1 cellular context compared by ENCODE assay signal in the genomic region with DNA sequence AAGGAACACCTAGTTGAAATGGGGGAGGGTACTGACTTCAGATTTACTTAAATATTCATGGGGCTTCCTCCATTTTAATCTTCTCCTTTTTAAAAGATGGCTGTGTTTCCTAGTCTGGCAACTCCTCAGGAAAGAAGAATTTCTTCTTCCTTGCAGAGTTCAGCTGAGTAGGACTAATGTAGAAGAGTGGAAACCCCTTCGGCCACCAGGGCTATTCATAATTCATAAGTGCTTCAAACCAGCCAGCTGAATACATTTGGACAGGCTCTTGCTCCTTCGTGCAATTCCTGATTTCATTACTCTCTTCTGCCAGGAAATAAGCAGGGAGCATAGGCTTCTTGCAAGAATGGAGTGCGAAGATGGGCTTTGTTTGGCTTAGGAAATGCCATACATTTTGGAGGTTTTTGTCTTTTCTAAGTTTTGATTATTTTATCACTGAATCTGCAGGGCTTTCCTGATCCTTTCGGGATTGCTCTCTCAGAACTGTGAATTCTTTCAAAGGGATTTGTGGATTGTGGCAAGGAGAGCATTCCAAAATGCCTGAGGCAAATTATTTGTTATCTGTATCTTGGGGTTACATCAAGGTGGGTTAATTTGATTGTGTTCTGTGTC.
TF ChIP-seq lines count a peak whose summit lies in the region.

No MANE protein-coding gene starts in this region.

TF ChIP-seq in IMR-90, 13 proteins besides CTCF, POLR2A, EP300 and RAD21 (continued from another document):
- TF ChIP-seq BHLHE40 (IDR thresholded peaks at IDR 0.05; ENCODE audit: low read depth, low read length) (no peak), MAZ (IDR thresholded peaks at IDR 0.05; ENCODE audit: borderline replicate concordance, low read depth, low read length) (no peak)
